7 cellular contexts compared by ENCODE assay signal in genomic region chr16:6636457-6636856, GRCh38.
"Had no signal": no experiment of that assay in that cellular context is flagged by ENCODE, and none has a peak within 500 bp of the region (broad histone marks: within the 10 kb centered on the region; RNA-seq: fewer than 3 reads in every experiment).

No MANE protein-coding gene starts in this region.

- H3K4me3 ChIP-seq: K562 had no signal

- FAIRE-seq: HTR-8/SVneo, K562 had no signal

- H3K27ac ChIP-seq: HL-60, KMS-11 had no signal

- H3K9ac ChIP-seq: KMS-11 had no signal

- H3K4me2 ChIP-seq: KMS-11 had no signal

- DNase-seq: Karpas-422, KBM-7, KG1 had no signal

- ATAC-seq: K562 had no signal
